Comparison of ENCODE assay signal across 1 cellular context in genomic region chr19:17859533-17860330, GRCh38.
TF ChIP-seq lines count a peak whose summit lies in the region.

Gene RPL18A (plus strand): TSS chr19:17859910. CDS start chr19:17859957, 47 bp downstream.

TF ChIP-seq in WTC11, 78 proteins besides CTCF, POLR2A, EP300 and RAD21 (continued from another document):
- TF ChIP-seq, protein P1, sequence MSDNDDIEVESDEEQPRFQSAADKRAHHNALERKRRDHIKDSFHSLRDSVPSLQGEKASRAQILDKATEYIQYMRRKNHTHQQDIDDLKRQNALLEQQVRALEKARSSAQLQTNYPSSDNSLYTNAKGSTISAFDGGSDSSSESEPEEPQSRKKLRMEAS (CRISPR knock-in tag; IDR thresholded peaks at IDR 0.05), result peak; percentile 89
- TF ChIP-seq KAT7 (CRISPR knock-in tag; IDR thresholded peaks at IDR 0.05; ENCODE audit: borderline replicate concordance) (peak; percentile 32; the same call in 1 of the 2 replicates), ESRRA (CRISPR knock-in tag; IDR thresholded peaks at IDR 0.05; ENCODE audit: borderline replicate concordance) (peak; percentile 25; the same call in 1 of the 2 replicates), HMGXB4 (CRISPR knock-in tag; IDR thresholded peaks at IDR 0.05) (peak; percentile 89; the same call in 1 of the 2 replicates), GABPB1 (CRISPR knock-in tag; IDR thresholded peaks at IDR 0.05) (peak; percentile 77; the same call in 1 of the 2 replicates), NFYB (CRISPR knock-in tag; conservative IDR thresholded peaks at IDR 0.05; ENCODE audit: low read depth) (peak; percentile 92), SMAD3 (CRISPR knock-in tag; IDR thresholded peaks at IDR 0.05; ENCODE audit: borderline replicate concordance) (peak; percentile 22; the same call in 1 of the 2 replicates), FOXK1 (CRISPR knock-in tag; IDR thresholded peaks at IDR 0.05) (peak; percentile 72; the same call in 1 of the 2 replicates)
- TF ChIP-seq, protein P2, sequence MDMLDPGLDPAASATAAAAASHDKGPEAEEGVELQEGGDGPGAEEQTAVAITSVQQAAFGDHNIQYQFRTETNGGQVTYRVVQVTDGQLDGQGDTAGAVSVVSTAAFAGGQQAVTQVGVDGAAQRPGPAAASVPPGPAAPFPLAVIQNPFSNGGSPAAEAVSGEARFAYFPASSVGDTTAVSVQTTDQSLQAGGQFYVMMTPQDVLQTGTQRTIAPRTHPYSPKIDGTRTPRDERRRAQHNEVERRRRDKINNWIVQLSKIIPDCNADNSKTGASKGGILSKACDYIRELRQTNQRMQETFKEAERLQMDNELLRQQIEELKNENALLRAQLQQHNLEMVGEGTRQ (CRISPR knock-in tag; IDR thresholded peaks at IDR 0.05), result peak; percentile 69
